1 cellular context compared by ENCODE assay signal in genomic region chr21:42716074-42716473, GRCh38.
TF ChIP-seq lines count a peak whose summit lies in the region.

No MANE protein-coding gene starts in this region.

TF ChIP-seq in HepG2, 621 proteins besides CTCF, POLR2A, EP300 and RAD21 (continued from another document):
- TF ChIP-seq MLXIP (CRISPR knock-in tag; IDR thresholded peaks at IDR 0.05; ENCODE audit: borderline replicate concordance), result no peak
- no peak for TF ChIP-seq ZNF280B (CRISPR knock-in tag; IDR thresholded peaks at IDR 0.05; ENCODE audit: borderline replicate concordance)
- TF ChIP-seq ZBTB21 (CRISPR knock-in tag; IDR thresholded peaks at IDR 0.05), result no peak
- TF ChIP-seq AGO1 (IDR thresholded peaks at IDR 0.05; ENCODE audit: low read depth, low read length, poor library complexity, severe bottlenecking), result no peak
- no peak for TF ChIP-seq ZNF747 (CRISPR knock-in tag; IDR thresholded peaks at IDR 0.05; ENCODE audit: borderline replicate concordance)
- no peak for TF ChIP-seq ATF7-NPFF (CRISPR knock-in tag; IDR thresholded peaks at IDR 0.05; ENCODE audit: low read depth)
- TF ChIP-seq E2F5 (CRISPR knock-in tag; conservative IDR thresholded peaks at IDR 0.05), result no peak
- TF ChIP-seq ZNF354B (CRISPR knock-in tag; IDR thresholded peaks at IDR 0.05), result no peak
- TF ChIP-seq ZNF614 (CRISPR knock-in tag; IDR thresholded peaks at IDR 0.05; ENCODE audit: borderline replicate concordance), result no peak
- TF ChIP-seq MEIS1 (CRISPR knock-in tag; IDR thresholded peaks at IDR 0.05; ENCODE audit: borderline replicate concordance), result no peak
TF ChIP-seq in HepG2: peak in this region for 0.
